8 cellular contexts compared by ENCODE assay signal in the genomic region with DNA sequence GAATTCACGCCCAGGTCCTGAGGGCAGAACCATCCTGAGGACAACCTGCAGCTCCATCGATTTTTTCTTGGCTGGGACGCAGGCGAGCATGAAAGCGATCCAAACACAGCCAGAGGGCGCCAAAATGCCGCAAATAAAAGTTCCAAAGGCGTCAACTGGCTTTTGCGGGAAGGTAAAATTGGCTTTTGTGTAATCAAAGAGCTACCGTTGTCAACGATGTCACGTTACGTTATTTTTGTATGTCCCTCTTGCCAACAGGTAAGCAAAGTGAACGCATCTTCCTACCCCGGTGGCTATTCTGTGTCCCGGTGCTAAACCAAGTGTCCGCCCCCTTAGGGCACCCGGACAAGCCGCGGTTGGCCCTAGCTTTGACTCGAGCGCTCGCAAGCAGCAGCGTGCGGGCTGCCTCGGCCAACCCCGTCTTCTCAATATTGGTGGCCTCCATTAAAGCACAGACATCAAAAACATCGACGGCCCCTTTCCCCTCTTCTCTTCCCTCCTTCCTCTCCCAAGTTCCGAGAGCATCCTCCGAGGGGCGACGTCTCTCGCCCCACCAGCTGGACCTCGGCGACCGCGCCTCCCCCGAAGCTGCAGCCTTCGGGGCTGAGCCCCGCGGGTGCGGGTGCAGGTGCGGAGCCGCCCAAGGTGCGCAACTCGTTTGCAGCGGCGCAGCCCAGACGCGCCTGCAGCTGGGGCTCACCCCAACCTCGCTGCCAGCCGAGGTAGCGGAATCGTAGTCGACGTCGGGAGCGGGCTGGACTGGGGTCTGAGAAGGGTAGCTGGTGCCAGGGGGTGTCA. TPM values are rescaled to one million over a fixed set of nuclear protein-coding genes. Genes with fewer than 3 reads are reported as not detected.
DNase-seq lines count a peak whose midpoint lies in the region; TF ChIP-seq lines count a peak whose summit lies in the region.

No MANE protein-coding gene starts in this region.

- peak overlapping the region; percentile 69 for H2BK120ac ChIP-seq in neuronal stem cell (ENCODE audit: low read depth, low read length)

- no peaks in the 10 kb centered on the region for H3K27me3 ChIP-seq in GM06990 (replicated peaks; ENCODE audit: control insufficient read depth, insufficient read depth, low read length)
- H3K27me3 ChIP-seq in neuronal stem cell (ENCODE audit: control insufficient read depth in 3 of 3, insufficient read depth in 3 of 3, low read depth in 1 of 3, low read length in 3 of 3) = no peaks in the 10 kb centered on the region

- peaks cover 11% of the 10 kb centered on the region for H3K4me1 Mint-ChIP-seq in activated naive CD8-positive, alpha-beta T cell (ENCODE audit: low read depth)
- peaks cover 11% of the 10 kb centered on the region for H3K4me1 Mint-ChIP-seq in glutamatergic neuron (ENCODE audit: low read depth, unreplicated experiment)

- peak overlapping the region; percentile 66 for H2BK12ac ChIP-seq in neuronal stem cell (ENCODE audit: low read length)

- no peak overlapping the region for H3K14ac ChIP-seq in neuronal stem cell (ENCODE audit: low read length)

- no CpG with 5 or more reads among the region's 59 CpGs for WGBS in neuronal stem cell (ENCODE audit: extremely low coverage in 2 of 2, insufficient read length in 2 of 2, insufficient replicate concordance in 1 of 2), 2 donors

- H2AK5ac ChIP-seq in neuronal stem cell (ENCODE audit: low read depth, low read length) = peak overlapping the region; percentile 56

- H3K18ac ChIP-seq in neuronal stem cell (ENCODE audit: low read length) = peak overlapping the region; percentile 98

- H3K36me3 Mint-ChIP-seq in activated naive CD8-positive, alpha-beta T cell = no peaks in the 10 kb centered on the region
- H3K36me3 Mint-ChIP-seq in glutamatergic neuron (ENCODE audit: unreplicated experiment) = peaks cover 11% of the 10 kb centered on the region

- H2AFZ ChIP-seq in neuronal stem cell (ENCODE audit: low read length) = peak overlapping the region; percentile 94

- H3K4me2 ChIP-seq in neuronal stem cell (ENCODE audit: insufficient read depth, low read length, poor library complexity, severe bottlenecking) = peak overlapping the region; percentile 88

- H4K8ac ChIP-seq in neuronal stem cell (ENCODE audit: low read depth, low read length) = no peak overlapping the region

- H3K9me3 ChIP-seq in neuronal stem cell (replicated peaks in 1 of 2; ENCODE audit: control insufficient read depth in 2 of 2, insufficient read depth in 1 of 2, low read depth in 1 of 2, low read length in 2 of 2) = peaks cover 2 to 5% of the 10 kb centered on the region in 2 donors

- H3K27me3 Mint-ChIP-seq in activated naive CD8-positive, alpha-beta T cell = peaks cover 26% of the 10 kb centered on the region
- H3K27me3 Mint-ChIP-seq in glutamatergic neuron (ENCODE audit: unreplicated experiment) = peaks cover 33% of the 10 kb centered on the region

- peaks cover 2 to 4% of the 10 kb centered on the region in 2 donors for H3K4me1 ChIP-seq in neuronal stem cell (ENCODE audit: control insufficient read depth in 2 of 2, insufficient read depth in 1 of 2, low read depth in 1 of 2, low read length in 2 of 2)

- no peaks in the 10 kb centered on the region for H3K79me1 ChIP-seq in neuronal stem cell (ENCODE audit: low read depth, low read length)

- H3K4ac ChIP-seq in neuronal stem cell (ENCODE audit: low read length) = no peak overlapping the region

- peaks cover 4% of the 10 kb centered on the region for H3K9me3 Mint-ChIP-seq in activated naive CD8-positive, alpha-beta T cell (ENCODE audit: low read depth)
- peaks cover 34% of the 10 kb centered on the region for H3K9me3 Mint-ChIP-seq in glutamatergic neuron (ENCODE audit: unreplicated experiment)

- peak overlapping the region; percentile 73 for H4K91ac ChIP-seq in neuronal stem cell (ENCODE audit: low read depth, low read length, poor library complexity)

- peak overlapping the region; percentile 75 for H3K27ac ChIP-seq in neuronal stem cell (replicated peaks; ENCODE audit: low read length)

- H3K9ac ChIP-seq in neuronal stem cell (ENCODE audit: low read depth, low read length, poor library complexity) = peak overlapping the region; percentile 85

- peak; percentile 82 for TF ChIP-seq CTCF in GM06990 (IDR thresholded peaks at IDR 0.05; ENCODE audit: insufficient read depth, low read length, poor library complexity, severe bottlenecking)
- peak; percentile 72 for TF ChIP-seq CTCF in glutamatergic neuron (IDR thresholded peaks at IDR 0.05; ENCODE audit: partially characterized antibody, unreplicated experiment)

- H2BK5ac ChIP-seq in neuronal stem cell (ENCODE audit: low read length) = peak overlapping the region; percentile 72

- DNase-seq in GM06990 (ENCODE audit: extremely low read depth, insufficient read length) = peak; percentile 82
- DNase-seq in H4 (ENCODE audit: low spot score) = peak; percentile 87
- peak; percentile 50 for DNase-seq in KG1 (lab: John Stamatoyannopoulos, UW)
- peak; percentile 84 for DNase-seq in OCI-M1 (lab: John Stamatoyannopoulos, UW)
- DNase-seq in glutamatergic neuron = peak; percentile 85
- peak; percentile 87 for DNase-seq in neuronal stem cell (ENCODE audit: low spot score)
- no peak for DNase-seq in effector CD8-positive, alpha-beta T cell (lab: John Stamatoyannopoulos, UW)

- H3K36me3 ChIP-seq in GM06990 (ENCODE audit: control insufficient read depth, insufficient read depth, low read length) (no peaks in the 10 kb centered on the region), neuronal stem cell (replicated peaks in 1 of 2; ENCODE audit: control insufficient read depth in 2 of 2, insufficient read depth in 2 of 2, low read length in 2 of 2) (peaks cover 0 to 17% of the 10 kb centered on the region in 2 donors)

- H2BK15ac ChIP-seq in neuronal stem cell (ENCODE audit: low read length) = peak overlapping the region; percentile 72

- H3K4me3 Mint-ChIP-seq in activated naive CD8-positive, alpha-beta T cell = peak overlapping the region; percentile 53
- peak overlapping the region; percentile 98 for H3K4me3 Mint-ChIP-seq in glutamatergic neuron (ENCODE audit: unreplicated experiment)

- H3K27ac Mint-ChIP-seq in activated naive CD8-positive, alpha-beta T cell = no peak overlapping the region
- H3K27ac Mint-ChIP-seq in glutamatergic neuron (ENCODE audit: unreplicated experiment) = peak overlapping the region; percentile 95

- H3K23ac ChIP-seq in neuronal stem cell (ENCODE audit: low read depth, low read length, poor library complexity) = peak overlapping the region; percentile 82

- H3K4me3 ChIP-seq in GM06990 (replicated peaks; ENCODE audit: low read depth, low read length) (peak overlapping the region; percentile 32), neuronal stem cell (ENCODE audit: low read length in 2 of 2) (peak overlapping the region; percentile 42 to 83)

RNA-seq across cellular contexts. Expression of gene BASP1, which starts 1.1 kb away (rescaled TPM):
- 117 and 142 TPM in 2 replicates for total RNA-seq in H4 (2014; rRNA removed; shearing (Covaris generic))
- 832 TPM for total RNA-seq in glutamatergic neuron (ENCODE audit: unreplicated experiment)
- 313 TPM for polyA plus RNA-seq in neuronal stem cell (2013, experiment 1 of 2)
- polyA plus RNA-seq in neuronal stem cell (2013, experiment 2 of 2) = 331 TPM
